In the genomic region with DNA sequence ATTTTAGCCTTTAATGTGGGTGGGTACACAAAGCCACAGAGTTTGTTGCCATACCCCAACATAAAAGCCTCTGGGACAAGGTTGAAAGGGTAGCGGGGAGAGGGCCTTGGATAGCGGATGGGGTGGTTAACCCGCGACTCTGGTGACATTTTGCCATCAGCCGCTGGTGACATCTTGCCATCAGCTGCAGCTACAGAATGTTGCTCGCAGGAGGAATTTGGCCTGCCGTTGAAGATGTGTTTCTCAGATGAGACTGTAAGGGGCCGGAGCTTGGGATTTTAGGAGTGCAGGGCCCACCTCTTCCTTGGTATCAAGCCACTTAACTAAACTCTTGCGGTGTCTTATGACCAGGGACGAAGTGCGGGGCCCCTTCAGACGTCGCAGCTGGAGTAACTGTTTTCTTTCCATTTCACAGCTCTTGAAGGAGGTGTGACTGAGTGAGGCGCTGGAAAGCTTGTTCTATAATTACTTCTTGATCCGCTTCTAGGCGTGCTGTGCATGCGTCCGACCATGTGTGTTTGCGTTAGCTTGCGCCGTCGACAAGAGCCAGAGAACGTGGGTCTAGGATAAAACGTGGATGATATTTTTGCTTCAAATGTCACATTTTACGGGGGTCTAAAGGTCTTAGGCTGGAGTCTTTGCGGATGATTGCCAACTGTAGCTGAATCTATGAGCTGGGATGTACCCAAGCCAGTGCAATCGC, we compare ENCODE assay signal across 8 cellular contexts. TPM values are rescaled to one million over a fixed set of nuclear protein-coding genes. Genes with fewer than 3 reads are reported as not detected.
DNase-seq lines count a peak whose midpoint lies in the region; ATAC-seq and TF ChIP-seq lines count a peak whose summit lies in the region.

No MANE protein-coding gene starts in this region.

- H3K4me1 ChIP-seq in DOHH2 (ENCODE audit: control insufficient read depth, low read length): peaks cover 12% of the 10 kb centered on the region
- H3K4me1 ChIP-seq in SJCRH30: peaks cover 6% of the 10 kb centered on the region; the same call in 1 of the 2 replicates
- no peaks in the 10 kb centered on the region for H3K4me1 ChIP-seq in prostate gland (replicated peaks)

- H4K20me1 ChIP-seq in DOHH2 (ENCODE audit: control insufficient read depth, insufficient read depth, low read depth, low read length): no peaks in the 10 kb centered on the region

- H3K27ac ChIP-seq in DOHH2 (ENCODE audit: low read depth, low read length): no peak overlapping the region
- H3K27ac ChIP-seq in SJCRH30: peak overlapping the region; percentile 75
- no peak overlapping the region for H3K27ac ChIP-seq in prostate gland

- TF ChIP-seq CTCF in DOHH2 (IDR thresholded peaks at IDR 0.05; ENCODE audit: low read depth, low read length, poor library complexity, severe bottlenecking) (no peak), fibroblast of pulmonary artery (IDR thresholded peaks at IDR 0.05; ENCODE audit: low read length, missing control alignments) (no peak), prostate gland (IDR thresholded peaks at IDR 0.05) (no peak)

- H3K9me3 ChIP-seq in DOHH2 (ENCODE audit: control insufficient read depth, insufficient read depth, low read length): no peaks in the 10 kb centered on the region
- peaks cover 6% of the 10 kb centered on the region; the same call in 1 of the 2 replicates for H3K9me3 ChIP-seq in SJCRH30 (replicated peaks)
- no peaks in the 10 kb centered on the region for H3K9me3 ChIP-seq in prostate gland

- no peaks in the 10 kb centered on the region for H3K9me2 ChIP-seq in DOHH2 (replicated peaks; ENCODE audit: control insufficient read depth, low read length)

- H3K79me2 ChIP-seq in DOHH2 (ENCODE audit: control insufficient read depth, low read length): no peaks in the 10 kb centered on the region

- H3K27me3 ChIP-seq in DOHH2 (ENCODE audit: control insufficient read depth, low read length) (peaks cover 11% of the 10 kb centered on the region), SJCRH30 (no peaks in the 10 kb centered on the region), prostate gland (replicated peaks; ENCODE audit: insufficient read depth) (no peaks in the 10 kb centered on the region)

- intact Hi-C loops in prostate gland (cut with DNase I): no loop called here

- H3K4me2 ChIP-seq in DOHH2 (ENCODE audit: low read length): peak overlapping the region; percentile 72

- H3K4me3 ChIP-seq in DOHH2 (ENCODE audit: low read length): peak overlapping the region; percentile 68
- peak overlapping the region; percentile 87 for H3K4me3 ChIP-seq in SJCRH30
- peak overlapping the region; percentile 60 for H3K4me3 ChIP-seq in fibroblast of pulmonary artery (replicated peaks; ENCODE audit: low read depth, low read length)
- H3K4me3 ChIP-seq in prostate gland: peak overlapping the region; percentile 57

- no peak for ATAC-seq in GM18505 (IDR thresholded peaks at IDR 0.05; ENCODE audit: unreplicated experiment)

- TF ChIP-seq POLR2A in prostate gland (IDR thresholded peaks at IDR 0.05) (no peak), GM18505 (IDR thresholded peaks at IDR 0.05; ENCODE audit: borderline replicate concordance, extremely low read depth, insufficient read depth, insufficient read length) (no peak)

- no peaks in the 10 kb centered on the region for H3F3A ChIP-seq in DOHH2 (ENCODE audit: control insufficient read depth, insufficient read depth)

- DNase-seq in SJCRH30 (no peak), fibroblast of pulmonary artery (ENCODE audit: low read depth) (no peak), prostate gland (ENCODE audit: low spot score) (no peak), NCI-H345 (lab: John Stamatoyannopoulos, UW) (no peak), COLO668 (lab: John Stamatoyannopoulos, UW; ENCODE audit: unreplicated experiment) (no peak)
- DNase-seq in activated CD4-positive, CD25-positive, alpha-beta regulatory T cell (lab: John Stamatoyannopoulos, UW): no peak

- WGBS in prostate gland: 41% methylated on average over 27 of the region's 27 CpGs

- H3K36me3 ChIP-seq in DOHH2 (ENCODE audit: control insufficient read depth, low read length) (no peaks in the 10 kb centered on the region), SJCRH30 (peaks cover 28% of the 10 kb centered on the region), prostate gland (no peaks in the 10 kb centered on the region)

RNA-seq across cellular contexts. Expression of gene RASL11B, which starts 0.8 kb away (rescaled TPM):
- 21.2 and 26.6 TPM in 2 replicates for total RNA-seq in SJCRH30 (2014; rRNA removed; shearing (Covaris generic))
- total RNA-seq in prostate gland: 10 to 100 TPM in 1 of 2 donors, under 1 TPM in 1; 0.18 to 27.1 TPM
